8 cellular contexts compared by ENCODE assay signal in the genomic region with DNA sequence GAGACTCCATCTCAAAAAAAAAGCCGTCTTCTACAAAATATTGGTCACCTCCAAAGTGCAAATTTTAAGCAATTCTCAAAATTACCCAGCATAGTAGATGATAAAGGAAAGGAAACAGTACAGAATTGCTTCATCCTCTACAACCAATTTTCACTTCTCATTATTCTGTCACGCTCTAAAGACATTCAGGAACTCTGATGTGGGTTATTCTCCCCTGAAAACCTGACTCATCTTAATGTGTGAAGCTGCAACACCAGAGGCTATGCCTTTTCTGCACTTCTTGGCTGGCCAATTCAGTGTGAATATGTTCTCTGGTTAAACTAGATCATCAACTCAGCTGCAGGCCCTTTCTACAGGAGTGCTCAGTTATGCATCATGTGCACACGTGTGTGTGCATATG. TPM values are rescaled to one million over a fixed set of nuclear protein-coding genes. Genes with fewer than 3 reads are reported as not detected.
DNase-seq lines count a peak whose midpoint lies in the region; ATAC-seq and TF ChIP-seq lines count a peak whose summit lies in the region.

No MANE protein-coding gene starts in this region.

- DNase-seq in GM06990 (ENCODE audit: extremely low read depth, insufficient read length) (peak; percentile 72), Ammon's horn (ENCODE audit: low spot score) (no peak), 8988T (no peak), NCI-H1092 (lab: John Stamatoyannopoulos, UW) (no peak)
- peak; percentile 52 for DNase-seq in activated T-helper 1 cell treated with anti-CD3 and anti-CD28 coated beads, Interleukin-12 subunit alpha, Interleukin-12 subunit beta, Interleukin-2, Interleukin-4 antibody, amounts not matched to agents 30 ng/mL and 10 ng/mL and 1 ng/mL, durations not matched to agents 14 hours and 24 hours and 36 hours (ENCODE audit: low spot score)

- no peaks in the 10 kb centered on the region for H3K36me3 ChIP-seq in GM06990 (ENCODE audit: control insufficient read depth, insufficient read depth, low read length)

- peaks cover 18% of the 10 kb centered on the region for H3K9me3 Mint-ChIP-seq in activated T-helper 1 cell treated with anti-CD3 and anti-CD28 coated beads, Interleukin-12 subunit alpha, Interleukin-12 subunit beta, Interleukin-2, Interleukin-4 antibody, amounts not matched to agents 30 ng/mL and 10 ng/mL and 1 ng/mL, durations not matched to agents 14 hours and 24 hours and 36 hours
- peaks cover 9% of the 10 kb centered on the region for H3K9me3 Mint-ChIP-seq in stimulated activated memory B cell treated with anti-CD40 and anti-IgM and Interleukin-4, amounts not matched to agents 10 μg/mL and 1 μg/mL and 100 μg/mL, for 72 hours

- intact Hi-C loops in activated T-helper 1 cell treated with anti-CD3 and anti-CD28 coated beads, Interleukin-12 subunit alpha, Interleukin-12 subunit beta, Interleukin-2, Interleukin-4 antibody, amounts not matched to agents 30 ng/mL and 10 ng/mL and 1 ng/mL, durations not matched to agents 14 hours and 24 hours and 36 hours (cut with micrococcal nuclease): loop anchor here (1.0 to 5.0 kb wide), 8 partner anchors 11 to 1588 kb away; a partner anchor contains a TSS

- no peak for TF ChIP-seq CTCF in GM06990 (IDR thresholded peaks at IDR 0.05; ENCODE audit: insufficient read depth, low read length, poor library complexity, severe bottlenecking)

- ATAC-seq in GM19438 (IDR thresholded peaks at IDR 0.05; ENCODE audit: low read depth, unreplicated experiment) (peak; percentile 93), HG03378 (IDR thresholded peaks at IDR 0.05; ENCODE audit: unreplicated experiment) (peak; percentile 96)
- peak; percentile 99 for ATAC-seq in stimulated activated memory B cell treated with anti-CD40 and anti-IgM and Interleukin-4, amounts not matched to agents 10 μg/mL and 1 μg/mL and 100 μg/mL, for 72 hours

- no peak overlapping the region for H3K4me3 ChIP-seq in GM06990 (replicated peaks; ENCODE audit: low read depth, low read length)

- H3K4me3 Mint-ChIP-seq in activated T-helper 1 cell treated with anti-CD3 and anti-CD28 coated beads, Interleukin-12 subunit alpha, Interleukin-12 subunit beta, Interleukin-2, Interleukin-4 antibody, amounts not matched to agents 30 ng/mL and 10 ng/mL and 1 ng/mL, durations not matched to agents 14 hours and 24 hours and 36 hours: peak overlapping the region; percentile 77
- no peak overlapping the region for H3K4me3 Mint-ChIP-seq in stimulated activated memory B cell treated with anti-CD40 and anti-IgM and Interleukin-4, amounts not matched to agents 10 μg/mL and 1 μg/mL and 100 μg/mL, for 72 hours

- peaks cover 90% of the 10 kb centered on the region for H3K4me1 Mint-ChIP-seq in activated T-helper 1 cell treated with anti-CD3 and anti-CD28 coated beads, Interleukin-12 subunit alpha, Interleukin-12 subunit beta, Interleukin-2, Interleukin-4 antibody, amounts not matched to agents 30 ng/mL and 10 ng/mL and 1 ng/mL, durations not matched to agents 14 hours and 24 hours and 36 hours (ENCODE audit: low read depth)
- H3K4me1 Mint-ChIP-seq in stimulated activated memory B cell treated with anti-CD40 and anti-IgM and Interleukin-4, amounts not matched to agents 10 μg/mL and 1 μg/mL and 100 μg/mL, for 72 hours: peaks cover 27% of the 10 kb centered on the region

- peak overlapping the region; percentile 62 for H3K27ac Mint-ChIP-seq in activated T-helper 1 cell treated with anti-CD3 and anti-CD28 coated beads, Interleukin-12 subunit alpha, Interleukin-12 subunit beta, Interleukin-2, Interleukin-4 antibody, amounts not matched to agents 30 ng/mL and 10 ng/mL and 1 ng/mL, durations not matched to agents 14 hours and 24 hours and 36 hours
- no peak overlapping the region for H3K27ac Mint-ChIP-seq in stimulated activated memory B cell treated with anti-CD40 and anti-IgM and Interleukin-4, amounts not matched to agents 10 μg/mL and 1 μg/mL and 100 μg/mL, for 72 hours

- peaks cover 76% of the 10 kb centered on the region for H3K36me3 Mint-ChIP-seq in activated T-helper 1 cell treated with anti-CD3 and anti-CD28 coated beads, Interleukin-12 subunit alpha, Interleukin-12 subunit beta, Interleukin-2, Interleukin-4 antibody, amounts not matched to agents 30 ng/mL and 10 ng/mL and 1 ng/mL, durations not matched to agents 14 hours and 24 hours and 36 hours (ENCODE audit: low read depth)
- no peaks in the 10 kb centered on the region for H3K36me3 Mint-ChIP-seq in stimulated activated memory B cell treated with anti-CD40 and anti-IgM and Interleukin-4, amounts not matched to agents 10 μg/mL and 1 μg/mL and 100 μg/mL, for 72 hours

- H3K27me3 Mint-ChIP-seq in activated T-helper 1 cell treated with anti-CD3 and anti-CD28 coated beads, Interleukin-12 subunit alpha, Interleukin-12 subunit beta, Interleukin-2, Interleukin-4 antibody, amounts not matched to agents 30 ng/mL and 10 ng/mL and 1 ng/mL, durations not matched to agents 14 hours and 24 hours and 36 hours (ENCODE audit: insufficient read depth): no peaks in the 10 kb centered on the region
- no peaks in the 10 kb centered on the region for H3K27me3 Mint-ChIP-seq in stimulated activated memory B cell treated with anti-CD40 and anti-IgM and Interleukin-4, amounts not matched to agents 10 μg/mL and 1 μg/mL and 100 μg/mL, for 72 hours

- H3K27me3 ChIP-seq in GM06990 (replicated peaks; ENCODE audit: control insufficient read depth, insufficient read depth, low read length): no peaks in the 10 kb centered on the region

RNA-seq across cellular contexts. Expression of a gene that starts 11.0 kb away (rescaled TPM):
- 67.4 and 67.9 TPM in 2 replicates for total RNA-seq in activated T-helper 1 cell treated with anti-CD3 and anti-CD28 coated beads, Interleukin-12 subunit alpha, Interleukin-12 subunit beta, Interleukin-2, Interleukin-4 antibody, amounts not matched to agents 30 ng/mL and 10 ng/mL and 1 ng/mL, durations not matched to agents 14 hours and 24 hours and 36 hours

RNA-seq across cellular contexts. Expression of a gene that starts 57.6 kb away (rescaled TPM):
- not detected in 2 replicates for total RNA-seq in activated T-helper 1 cell treated with anti-CD3 and anti-CD28 coated beads, Interleukin-12 subunit alpha, Interleukin-12 subunit beta, Interleukin-2, Interleukin-4 antibody, amounts not matched to agents 30 ng/mL and 10 ng/mL and 1 ng/mL, durations not matched to agents 14 hours and 24 hours and 36 hours

Comparison
In these comparisons a context has a peak if more than half of its experiments do, and no peak if none do; other contexts are left out.
1. DNase-seq: peak in GM06990 (single experiment) and activated T-helper 1 cell treated with anti-CD3 and anti-CD28 coated beads, Interleukin-12 subunit alpha, Interleukin-12 subunit beta, Interleukin-2, Interleukin-4 antibody, amounts not matched to agents 30 ng/mL and 10 ng/mL and 1 ng/mL, durations not matched to agents 14 hours and 24 hours and 36 hours (single experiment); none in Ammon's horn (single experiment), 8988T (single experiment) and NCI-H1092 (single experiment).
2. Peak in every context shown above with its lines, with median percentiles within 50 percentile points of each other: ATAC-seq.